Comparison of ENCODE assay signal across 1 cellular context in genomic region chr12:122519418-122519817, GRCh38.
TF ChIP-seq lines count a peak whose summit lies in the region.

No MANE protein-coding gene starts in this region.

TF ChIP-seq in GM12891, 5 proteins besides CTCF, POLR2A, EP300 and RAD21:
- TF ChIP-seq POLR2AphosphoS5 (IDR thresholded peaks at IDR 0.05; ENCODE audit: low read depth, low read length) (0 out of 2 replicates have a peak, but pooled peaks have one; percentile 43), POU2F2 (IDR thresholded peaks at IDR 0.05; ENCODE audit: low read depth, low read length) (no peak), TAF1 (IDR thresholded peaks at IDR 0.05; ENCODE audit: low read depth, low read length) (no peak), SPI1 (IDR thresholded peaks at IDR 0.05; ENCODE audit: low read depth, low read length) (no peak), PAX5 (IDR thresholded peaks at IDR 0.05; ENCODE audit: insufficient read depth, low read length, severe bottlenecking) (no peak)
